ENCODE assay signal across 11 cellular contexts in genomic region chr12:116693259-116694227, GRCh38. TPM values are rescaled to one million over a fixed set of nuclear protein-coding genes. Genes with fewer than 3 reads are reported as not detected.
DNase-seq lines count a peak whose midpoint lies in the region; ATAC-seq, FAIRE-seq and TF ChIP-seq lines count a peak whose summit lies in the region.
"Had no signal": no experiment of that assay in that cellular context is flagged by ENCODE, and none has a peak within 500 bp of the region (broad histone marks: within the 10 kb centered on the region; RNA-seq: fewer than 3 reads in every experiment).

No MANE protein-coding gene starts in this region.

- no peak overlapping the region for H3K9ac ChIP-seq in HepG2 (ENCODE audit: insufficient read depth, low read depth, low read length)

- TF ChIP-seq EP300 in HepG2 (IDR thresholded peaks at IDR 0.05; ENCODE audit: low read depth in 2 of 2, low read length in 2 of 2): no peak
- no peak for TF ChIP-seq EP300 in HepG2 (CRISPR knock-in tag; IDR thresholded peaks at IDR 0.05; ENCODE audit: borderline replicate concordance)

- DNase-seq in A673 (ENCODE audit: low spot score) (peak; percentile 32), NCI-H1436 treated with DMSO at 0.1 percent for 48 hours (lab: John Stamatoyannopoulos, UW) (peak; percentile 61), astrocyte of the cerebellum (ENCODE audit: low read depth) (no peak), HepG2 (ENCODE audit: low spot score) (peak; percentile 36), HuH-7 (ENCODE audit: low spot score) (no peak)
- DNase-seq in activated CD4-positive, alpha-beta T cell treated with anti-CD3 and anti-CD28 coated beads, Interleukin-2, amount 50 U/mL, for 1 hour: no peak
- DNase-seq: CD4-positive, CD25-positive, alpha-beta regulatory T cell; stimulated activated naive CD8-positive, alpha-beta T cell treated with anti-CD3 and anti-CD28 coated beads, Interleukin-15, amount 100 ng/mL, for 72 hours had no signal

- H3K27me3 ChIP-seq in A673 (replicated peaks; ENCODE audit: insufficient read depth, low read depth, low read length, poor library complexity) (no peaks in the 10 kb centered on the region), HepG2 (ENCODE audit: control insufficient read depth in 1 of 2, insufficient read depth in 2 of 2, low read length in 2 of 2) (peaks cover 3 to 29% of the 10 kb centered on the region in 2 experiments; a peak in 4 of 5 replicates)

- intact Hi-C loops in A673 (cut with micrococcal nuclease; ENCODE audit: unreplicated experiment): loop anchor here (5.0 kb wide), 1 partner anchor 696 kb away; no protein-coding TSS in a partner anchor
- intact Hi-C loops in HepG2 (cut with micrococcal nuclease; ENCODE audit: unreplicated experiment): loop anchor here (10.0 kb wide), 1 partner anchor 699 kb away; no protein-coding TSS in a partner anchor

- FAIRE-seq in HepG2 (lab: Jason Lieb, UNC): no peak
- FAIRE-seq: H54 had no signal

- POLR2A ChIA-PET in A673 (lab: Charles Lee; ENCODE audit: low non-redundant PET): no interaction called here
- POLR2A ChIA-PET in HepG2 (lab: Yijun Ruan, JAX): interaction anchor here (1.0 kb wide), 1 partner anchor 45 kb away, joined by 3 read pairs; the partner anchor contains the start of gene RNFT2

- H3K79me2 ChIP-seq in HepG2 (ENCODE audit: insufficient read depth, low read length): no peaks in the 10 kb centered on the region

- peak overlapping the region; percentile 59 for H3K4me2 ChIP-seq in HepG2 (ENCODE audit: low read depth, low read length)

- peak; percentile 21; the same call in 1 of the 2 replicates for TF ChIP-seq CTCF in A673 (conservative IDR thresholded peaks at IDR 0.05; ENCODE audit: low read depth, low read length)
- TF ChIP-seq CTCF in astrocyte of the cerebellum (IDR thresholded peaks at IDR 0.05; ENCODE audit: low read depth, low read length, missing control alignments): peak; percentile 14
- peak; percentile 15; the same call in 1 of the 2 replicates for TF ChIP-seq CTCF in HepG2 (CRISPR knock-in tag; IDR thresholded peaks at IDR 0.05)

- H3K9me3 ChIP-seq in A673 (ENCODE audit: low read depth, low read length, poor library complexity, severe bottlenecking) (no peaks in the 10 kb centered on the region), HepG2 (ENCODE audit: low read length) (no peaks in the 10 kb centered on the region)

- H2AFZ ChIP-seq in HepG2 (ENCODE audit: low read length): no peak overlapping the region

- H3K27ac ChIP-seq in A673 (ENCODE audit: low read depth, low read length, poor library complexity, severe bottlenecking) (no peak overlapping the region), HepG2 (ENCODE audit: extremely low read length, insufficient read depth, low read length) (no peak overlapping the region)

- H3K4me3 ChIP-seq in A673 (ENCODE audit: low read depth, low read length, poor library complexity, severe bottlenecking): peak overlapping the region; percentile 34
- peak overlapping the region; percentile 5 for H3K4me3 ChIP-seq in astrocyte of the cerebellum (ENCODE audit: low read depth, low read length)
- peak overlapping the region in 2 of 3 experiments; percentile 1 to 18; a peak in 2 of 6 replicates for H3K4me3 ChIP-seq in HepG2 (replicated peaks in 1 of 3; ENCODE audit: insufficient read depth in 1 of 3, low read depth in 2 of 3, low read length in 3 of 3)

- TF ChIP-seq POLR2A in HepG2 (IDR thresholded peaks at IDR 0.05; ENCODE audit: insufficient read depth in 1 of 2, low read depth in 2 of 2, low read length in 2 of 2): no peak

- H3K4me1 ChIP-seq in A673 (ENCODE audit: insufficient read depth, low read length, poor library complexity, severe bottlenecking) (peaks cover 17% of the 10 kb centered on the region), HepG2 (ENCODE audit: insufficient read depth, low read length) (peaks cover 17% of the 10 kb centered on the region)

- H4K20me1 ChIP-seq in HepG2 (ENCODE audit: insufficient read depth, low read length): no peaks in the 10 kb centered on the region

- in situ Hi-C loops in astrocyte of the cerebellum (cut with HindIII; ENCODE audit: low sequenced_read_pairs): no loop called here
- in situ Hi-C loops in HepG2 (cut with HindIII; ENCODE audit: extremely low pct_ligation_motif_present, low pct_unique_long_range_greater_than_20kb): no loop called here

- ATAC-seq in HepG2: peak; percentile 50
- ATAC-seq in GM19395 (IDR thresholded peaks at IDR 0.05; ENCODE audit: unreplicated experiment): no peak
- no peak for ATAC-seq in GM21528 (IDR thresholded peaks at IDR 0.05; ENCODE audit: low FRiP score, unreplicated experiment)
- ATAC-seq: stimulated activated naive CD8-positive, alpha-beta T cell treated with anti-CD3 and anti-CD28 coated beads, Interleukin-15, amount 100 ng/mL, for 72 hours had no signal

- TF ChIP-seq RAD21 in HepG2 (CRISPR knock-in tag; IDR thresholded peaks at IDR 0.05): no peak

- BruUV-seq in A673 (replicated peaks; lab: Mats Ljungman, UMichigan) (no TSS peak), HepG2 (replicated peaks; lab: Mats Ljungman, UMichigan) (no TSS peak)

- CTCF ChIA-PET in A673 (lab: Charles Lee) (interaction anchor here (2.0 kb wide), 1 partner anchor 15 kb away, joined by 7 read pairs; no protein-coding TSS in a partner anchor), HepG2 (lab: Yijun Ruan, JAX; ENCODE audit: low intra/inter-chr PET ratio, low total read pairs) (no interaction called here)

- H3K36me3 ChIP-seq in A673 (ENCODE audit: insufficient read depth, low read length, poor library complexity, severe bottlenecking) (no peaks in the 10 kb centered on the region), HepG2 (replicated peaks in 1 of 2; ENCODE audit: control insufficient read depth in 1 of 2, insufficient read depth in 2 of 2, low read length in 2 of 2) (no peaks in the 10 kb centered on the region)

- WGBS in HepG2 (ENCODE audit: low lambda C conversion rate): 14% methylated on average over 20 of the region's 34 CpGs

TF ChIP-seq in HepG2, 621 proteins besides CTCF, POLR2A, EP300 and RAD21:
- TF ChIP-seq, protein P1, sequence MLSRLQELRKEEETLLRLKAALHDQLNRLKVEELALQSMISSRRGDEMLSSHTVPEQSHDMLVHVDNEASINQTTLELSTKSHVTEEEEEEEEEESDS (CRISPR knock-in tag; IDR thresholded peaks at IDR 0.05; ENCODE audit: borderline replicate concordance): no peak
- no peak for TF ChIP-seq ZNF614 (CRISPR knock-in tag; IDR thresholded peaks at IDR 0.05; ENCODE audit: borderline replicate concordance)

RNA-seq across cellular contexts. Expression of gene SPRING1, which starts 44.3 kb away (rescaled TPM):
- total RNA-seq in A673 (2021) (21.3 and 23.0 TPM in 2 replicates), HepG2 (2016; rRNA removed; fragmentation: Illumina TruSeq; extraction: Trizol) (51.8 and 65.6 TPM in 2 replicates)
- total RNA-seq in HepG2 (2016; cell fraction: cytosol; rRNA removed; fragmentation: Illumina TruSeq; extraction: Trizol; ENCODE audit: low read depth): 73.3 and 84.9 TPM in 2 replicates
- total RNA-seq in HepG2 (2016; cell fraction: insoluble cytoplasmic fraction; rRNA removed; fragmentation: Illumina TruSeq; extraction: Trizol): 52.8 and 55.9 TPM in 2 replicates
- total RNA-seq in HepG2 (2016; cell fraction: membrane; rRNA removed; fragmentation: Illumina TruSeq; extraction: Trizol): 130 and 144 TPM in 2 replicates
- 23.5 and 30.9 TPM in 2 replicates for total RNA-seq in HepG2 (2016; cell fraction: nucleus; rRNA removed; fragmentation: Illumina TruSeq; extraction: Trizol)
- 16.1 and 20.0 TPM in 2 replicates for polyA plus RNA-seq in HepG2 (2011; rRNA removed)
- 10.7 and 16.5 TPM in 2 replicates for polyA plus RNA-seq in HepG2 (2011; cell fraction: cytosol; rRNA removed)
- 6.8 and 7.2 TPM in 2 replicates for polyA plus RNA-seq in HepG2 (2011; cell fraction: nucleus; rRNA removed)
- polyA plus RNA-seq in HepG2 (2012): 9.0 and 11.3 TPM in 2 replicates
- polyA plus RNA-seq in HepG2 (2016; cell fraction: cytosol; fragmentation: Illumina TruSeq; extraction: Trizol; ENCODE audit: low read depth): 87.5 and 98.3 TPM in 2 replicates
- polyA plus RNA-seq in HepG2 (2016; cell fraction: insoluble cytoplasmic fraction; fragmentation: Illumina TruSeq; extraction: Trizol; ENCODE audit: low read depth): 40.6 and 42.1 TPM in 2 replicates
- 97.7 TPM in 2 replicates for polyA plus RNA-seq in HepG2 (2016; cell fraction: membrane; fragmentation: Illumina TruSeq; extraction: Trizol; ENCODE audit: low read depth)
- 25.0 and 26.3 TPM in 2 replicates for polyA plus RNA-seq in HepG2 (2016; cell fraction: nucleus; fragmentation: Illumina TruSeq; extraction: Trizol; ENCODE audit: insufficient read depth, low read depth)
- 26.4 and 35.5 TPM in 2 replicates for polyA minus RNA-seq in HepG2 (2011; rRNA and poly(A)+ RNA removed; ENCODE audit: low replicate concordance)
- 16.0 TPM in 2 replicates for polyA minus RNA-seq in HepG2 (2011; cell fraction: cytosol; rRNA and poly(A)+ RNA removed)
- polyA minus RNA-seq in HepG2 (2011; cell fraction: nucleus; rRNA and poly(A)+ RNA removed): 8.1 and 10.8 TPM in 2 replicates

RNA-seq across cellular contexts. Expression of gene RNFT2, which starts 44.6 kb away (rescaled TPM):
- total RNA-seq in A673 (2021) (36.4 and 38.5 TPM in 2 replicates), HepG2 (2016; rRNA removed; fragmentation: Illumina TruSeq; extraction: Trizol) (7.1 and 8.3 TPM in 2 replicates)
- total RNA-seq in HepG2 (2016; cell fraction: cytosol; rRNA removed; fragmentation: Illumina TruSeq; extraction: Trizol; ENCODE audit: low read depth): 4.9 and 5.0 TPM in 2 replicates
- total RNA-seq in HepG2 (2016; cell fraction: insoluble cytoplasmic fraction; rRNA removed; fragmentation: Illumina TruSeq; extraction: Trizol): 6.1 and 7.2 TPM in 2 replicates
- total RNA-seq in HepG2 (2016; cell fraction: membrane; rRNA removed; fragmentation: Illumina TruSeq; extraction: Trizol): 7.4 and 8.0 TPM in 2 replicates
- 7.7 and 9.7 TPM in 2 replicates for total RNA-seq in HepG2 (2016; cell fraction: nucleus; rRNA removed; fragmentation: Illumina TruSeq; extraction: Trizol)
- 3.3 and 3.4 TPM in 2 replicates for polyA plus RNA-seq in HepG2 (2011; rRNA removed)
- 2.2 and 2.3 TPM in 2 replicates for polyA plus RNA-seq in HepG2 (2011; cell fraction: cytosol; rRNA removed)
- 3.3 and 4.4 TPM in 2 replicates for polyA plus RNA-seq in HepG2 (2011; cell fraction: nucleus; rRNA removed)
- polyA plus RNA-seq in HepG2 (2012): 1.6 and 3.2 TPM in 2 replicates
- 1.2 TPM in 2 replicates for polyA plus RNA-seq in HepG2 (2016; cell fraction: cytosol; fragmentation: Illumina TruSeq; extraction: Trizol; ENCODE audit: low read depth)
- polyA plus RNA-seq in HepG2 (2016; cell fraction: insoluble cytoplasmic fraction; fragmentation: Illumina TruSeq; extraction: Trizol; ENCODE audit: low read depth): 2.3 and 3.9 TPM in 2 replicates
- polyA plus RNA-seq in HepG2 (2016; cell fraction: membrane; fragmentation: Illumina TruSeq; extraction: Trizol; ENCODE audit: low read depth): 3.2 and 3.7 TPM in 2 replicates
- 10.6 and 13.3 TPM in 2 replicates for polyA plus RNA-seq in HepG2 (2016; cell fraction: nucleus; fragmentation: Illumina TruSeq; extraction: Trizol; ENCODE audit: insufficient read depth, low read depth)
- polyA minus RNA-seq in HepG2 (2011; rRNA and poly(A)+ RNA removed; ENCODE audit: low replicate concordance): 12.6 and 43.4 TPM in 2 replicates
- 5.0 and 6.7 TPM in 2 replicates for polyA minus RNA-seq in HepG2 (2011; cell fraction: cytosol; rRNA and poly(A)+ RNA removed)
- 5.2 TPM in 2 replicates for polyA minus RNA-seq in HepG2 (2011; cell fraction: nucleus; rRNA and poly(A)+ RNA removed)

Comparison
In these comparisons a context has a peak if more than half of its experiments do, and no peak if none do; other contexts are left out.
1. DNase-seq: peak in A673 (single experiment), NCI-H1436 treated with DMSO at 0.1 percent for 48 hours (single experiment) and HepG2 (single experiment); none in astrocyte of the cerebellum (single experiment), HuH-7 (single experiment) and activated CD4-positive, alpha-beta T cell treated with anti-CD3 and anti-CD28 coated beads, Interleukin-2, amount 50 U/mL, for 1 hour (single experiment).
2. Peak in every context shown above with its lines, with median percentiles within 50 percentile points of each other: H3K4me3 ChIP-seq and CTCF ChIP-seq.